8 cellular contexts compared by ENCODE assay signal in the genomic region with DNA sequence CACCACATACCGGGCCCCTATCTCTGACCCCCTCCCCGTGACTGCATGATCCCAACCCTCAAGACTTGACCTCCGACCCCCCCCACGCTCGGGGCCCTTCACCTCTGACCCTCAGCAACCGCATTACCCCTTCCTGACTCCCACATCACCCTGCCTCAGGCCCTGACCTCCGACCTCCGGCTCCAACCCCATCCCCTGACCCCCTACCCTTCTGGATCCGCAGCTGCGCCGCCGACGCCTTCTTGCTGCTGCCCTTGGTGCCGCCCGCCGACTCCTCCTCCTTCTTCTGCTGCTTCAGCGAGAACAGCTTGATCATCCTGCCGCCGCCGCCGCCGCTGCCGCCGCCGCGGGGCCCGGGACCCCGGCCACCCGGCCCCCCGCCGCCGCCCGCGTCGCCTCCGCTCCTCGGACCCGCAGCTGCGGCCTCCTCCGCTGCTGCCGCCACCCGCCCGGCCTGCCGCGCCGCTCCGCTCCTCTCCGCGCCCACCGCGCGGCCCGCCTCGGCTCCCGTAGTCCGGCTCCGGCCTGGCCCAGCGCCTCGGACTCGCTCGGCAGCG. TPM values are rescaled to one million over a fixed set of nuclear protein-coding genes. Genes with fewer than 3 reads are reported as not detected.
DNase-seq lines count a peak whose midpoint lies in the region; ATAC-seq, FAIRE-seq and TF ChIP-seq lines count a peak whose summit lies in the region.

A gene (minus strand): TSS at position 546 of the 557 bp plus-strand sequence. CDS start 230 bp downstream, at position 316.

- peak within 1 kb of the TSS; percentile 98 for H3K4me3 Mint-ChIP-seq in MCF 10A (ENCODE audit: unreplicated experiment)

- H3K27ac Mint-ChIP-seq in MCF 10A (ENCODE audit: low read depth, unreplicated experiment): peak within 1 kb of the TSS; percentile 99

- DNase-seq in RKO (ENCODE audit: low spot score) (peak; percentile 57), MCF 10A (ENCODE audit: unreplicated experiment) (peak; percentile 29), kidney (peak; percentile 93), OCI-M2 (lab: John Stamatoyannopoulos, UW; ENCODE audit: unreplicated experiment) (no peak)
- peak; percentile 71 for DNase-seq in stimulated activated CD8-positive, alpha-beta memory T cell treated with anti-CD3 and anti-CD28 coated beads, Interleukin-4, amount 100 ng/mL, for 48 hours

- H3K4me3 ChIP-seq in kidney (ENCODE audit: low read length in 2 of 2): peak within 1 kb of the TSS; percentile 93 to 100

- peaks cover 9 to 11% of the 10 kb centered on the region in 2 donors for H3K36me3 ChIP-seq in kidney (ENCODE audit: control insufficient read depth in 1 of 2, insufficient read depth in 2 of 2, low read length in 2 of 2)

- H3K27me3 Mint-ChIP-seq in MCF 10A (ENCODE audit: insufficient read depth, unreplicated experiment): no peaks in the 10 kb centered on the region

- H3K36me3 Mint-ChIP-seq in MCF 10A (ENCODE audit: insufficient read depth, unreplicated experiment): peaks cover 77% of the 10 kb centered on the region

- FAIRE-seq in kidney (lab: Jason Lieb, UNC): no peak

- H3K9ac ChIP-seq in kidney (ENCODE audit: low read length in 2 of 2): peak within 1 kb of the TSS; percentile 98 to 100

- BruUV-seq in MCF 10A (replicated peaks; lab: Mats Ljungman, UMichigan): no TSS peak

- POLR2A ChIA-PET in MCF 10A (lab: Yijun Ruan, JAX): interaction anchor here (0.6 to 7.2 kb wide), 9 partner anchors 9 to 44 kb away, joined by 3 to 77 read pairs (median 16); a partner anchor contains a TSS

- no peaks in the 10 kb centered on the region for H3K9me3 Mint-ChIP-seq in MCF 10A (ENCODE audit: unreplicated experiment)

- peak; percentile 4 for ATAC-seq in GM21528 (IDR thresholded peaks at IDR 0.05; ENCODE audit: low FRiP score, unreplicated experiment)
- no peak for ATAC-seq in GM21447 (IDR thresholded peaks at IDR 0.05; ENCODE audit: unreplicated experiment)
- no peak for ATAC-seq in GM19395 (IDR thresholded peaks at IDR 0.05; ENCODE audit: unreplicated experiment)

- no peak for TF ChIP-seq CTCF in MCF 10A (IDR thresholded peaks at IDR 0.05; ENCODE audit: unreplicated experiment)
- no peak for TF ChIP-seq CTCF in kidney (IDR thresholded peaks at IDR 0.05; ENCODE audit: borderline replicate concordance, extremely low read depth, insufficient read depth)

- H3K9me3 ChIP-seq in kidney (ENCODE audit: control insufficient read depth in 1 of 2, low read length in 2 of 2): no peaks in the 10 kb centered on the region

- H3K4me1 Mint-ChIP-seq in MCF 10A (ENCODE audit: insufficient read depth, unreplicated experiment): peaks cover 34% of the 10 kb centered on the region

- H3K27ac ChIP-seq in kidney (ENCODE audit: low read depth in 2 of 2, low read length in 2 of 2): peak within 1 kb of the TSS; percentile 98 to 100

- intact Hi-C loops in MCF 10A (cut with micrococcal nuclease) (loop anchor here (2.0 kb wide), 1 partner anchor 15 kb away; a partner anchor contains a TSS), kidney (cut with DNase I) (no loop called here)

- H3K4me1 ChIP-seq in kidney (ENCODE audit: control insufficient read depth in 1 of 2, insufficient read depth in 1 of 2, low read depth in 1 of 2, low read length in 2 of 2): peaks cover 26 to 54% of the 10 kb centered on the region in 2 donors

- CTCF ChIA-PET in MCF 10A (lab: Yijun Ruan, JAX): no interaction called here

RNA-seq across cellular contexts. Expression of the gene that starts here (rescaled TPM):
- total RNA-seq in MCF 10A (2022) (149 and 158 TPM in 2 replicates), kidney (60.4 TPM)
- polyA plus RNA-seq in kidney (ENCODE audit: insufficient read depth, low read depth, low replicate concordance): 98.0 TPM
